21 cellular contexts compared by ENCODE assay signal in genomic region chr6:130587778-130588520, GRCh38.
DNase-seq lines count a peak whose midpoint lies in the region; ATAC-seq and TF ChIP-seq lines count a peak whose summit lies in the region.
"Had no signal": no experiment of that assay in that cellular context is flagged by ENCODE, and none has a peak within 500 bp of the region (broad histone marks: within the 10 kb centered on the region; RNA-seq: fewer than 3 reads in every experiment).

No MANE protein-coding gene starts in this region.

- ATAC-seq in esophagus mucosa (no peak), GM18873 (IDR thresholded peaks at IDR 0.05; ENCODE audit: low FRiP score, unreplicated experiment) (no peak), Right ventricle myocardium inferior (no peak), HG02759 (IDR thresholded peaks at IDR 0.05; ENCODE audit: unreplicated experiment) (no peak)

- H3K4me3 ChIP-seq in adipocyte (ENCODE audit: low read length), result no peak overlapping the region
- H3K4me3 ChIP-seq in fibroblast of villous mesenchyme (ENCODE audit: low read depth, low read length), result no peak overlapping the region
- H3K4me3 ChIP-seq: adrenal gland, esophagus muscularis mucosa, HAP-1 had no signal

- H3K9me3 ChIP-seq in adipocyte (ENCODE audit: control insufficient read depth, low read length), result peaks cover 4% of the 10 kb centered on the region
- H3K9me3 ChIP-seq: adrenal gland, esophagus muscularis mucosa, HAP-1 had no signal

- H3K36me3 Mint-ChIP-seq in HFFc6 (ENCODE audit: low read depth), result peaks cover 19% of the 10 kb centered on the region

- H3K4me1 Mint-ChIP-seq in HFFc6 (ENCODE audit: low read depth), result peaks cover 42% of the 10 kb centered on the region

- DNase-seq in AG08395 (ENCODE audit: low spot score) (peak; percentile 41), HFFc6 (peak; percentile 78), adipocyte (ENCODE audit: low read depth) (peak; percentile 39), fibroblast of villous mesenchyme (ENCODE audit: low read depth) (peak; percentile 65), Right ventricle myocardium inferior (ENCODE audit: missing footprints) (no peak)
- DNase-seq: activated CD4-positive, alpha-beta T cell treated with anti-CD3 and anti-CD28 coated beads for 48 hours; activated T-cell treated with anti-CD3 and anti-CD28 coated beads, Interleukin-2, amount 50 U/mL, for 1 hour; adrenal gland; AML-193; DMS 273 treated with DMSO at 0.1 percent for 48 hours; midbrain; NCI-H2081 treated with DMSO at 0.1 percent for 48 hours; NCI-H774; SHP77; stimulated activated CD4-positive, alpha-beta T cell treated with anti-CD3 and anti-CD28 coated beads, Interleukin-12 subunit alpha, Interleukin-12 subunit beta, amount 100 ng/mL, for 4 hours; substantia nigra had no signal

- intact Hi-C loops in Right ventricle myocardium inferior (cut with DNase I), result no loop called here

- H3K4me3 Mint-ChIP-seq in HFFc6, result no peak overlapping the region

- no peak overlapping the region for H3K9ac ChIP-seq in adipocyte (ENCODE audit: low read length)

- H3K27me3 Mint-ChIP-seq in HFFc6 (ENCODE audit: insufficient read depth), result peaks cover 3% of the 10 kb centered on the region

- no peaks in the 10 kb centered on the region for H3K4me1 ChIP-seq in adipocyte (ENCODE audit: control insufficient read depth, insufficient read depth, low read length)
- H3K4me1 ChIP-seq: adrenal gland, esophagus muscularis mucosa, HAP-1 had no signal

- no peaks in the 10 kb centered on the region for H3K27me3 ChIP-seq in adipocyte (replicated peaks; ENCODE audit: control insufficient read depth, insufficient read depth, low read length)
- H3K27me3 ChIP-seq: adrenal gland, esophagus muscularis mucosa had no signal

- H3K9me3 Mint-ChIP-seq in HFFc6, result peaks cover 18% of the 10 kb centered on the region

- H3K27ac Mint-ChIP-seq in HFFc6, result peak overlapping the region; percentile 36

- H3K36me3 ChIP-seq in adipocyte (ENCODE audit: control insufficient read depth, insufficient read depth, low read length, severe bottlenecking), result no peaks in the 10 kb centered on the region
- H3K36me3 ChIP-seq: adrenal gland, esophagus muscularis mucosa, HAP-1 had no signal

- TF ChIP-seq CTCF in HFFc6 (IDR thresholded peaks at IDR 0.05) (no peak), fibroblast of villous mesenchyme (IDR thresholded peaks at IDR 0.05; ENCODE audit: insufficient read depth, low read depth, low read length) (no peak)
